2 cellular contexts compared by ENCODE assay signal in the genomic region with DNA sequence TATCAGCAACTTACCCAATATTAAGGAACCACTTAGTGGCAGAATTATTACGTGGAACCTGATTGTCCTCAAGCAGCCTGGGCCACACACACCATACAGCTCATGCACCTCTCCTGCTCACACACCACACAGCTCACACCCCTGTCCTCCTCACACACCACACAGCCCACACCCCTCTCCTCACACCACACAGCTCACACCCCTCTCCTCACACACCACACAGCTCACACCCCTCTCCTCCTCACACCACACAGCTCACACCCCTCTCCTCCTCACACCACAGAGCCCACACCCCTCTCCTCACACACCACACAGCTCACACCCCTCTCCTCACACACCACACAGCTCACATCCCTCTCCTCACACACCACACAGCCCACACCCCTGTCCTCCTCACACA.
TF ChIP-seq lines count a peak whose summit lies in the region.

No MANE protein-coding gene starts in this region.

TF ChIP-seq in IMR-90, 13 proteins besides CTCF, POLR2A, EP300 and RAD21:
- TF ChIP-seq NFE2L2 (IDR thresholded peaks at IDR 0.05; ENCODE audit: low read depth, low read length), result no peak
- no peak for TF ChIP-seq BHLHE40 (IDR thresholded peaks at IDR 0.05; ENCODE audit: low read depth, low read length)
- no peak for TF ChIP-seq MAFK (IDR thresholded peaks at IDR 0.05; ENCODE audit: low read depth, low read length)
- TF ChIP-seq CHD1 (IDR thresholded peaks at IDR 0.05; ENCODE audit: low read depth, low read length), result no peak
- TF ChIP-seq, protein P1, sequence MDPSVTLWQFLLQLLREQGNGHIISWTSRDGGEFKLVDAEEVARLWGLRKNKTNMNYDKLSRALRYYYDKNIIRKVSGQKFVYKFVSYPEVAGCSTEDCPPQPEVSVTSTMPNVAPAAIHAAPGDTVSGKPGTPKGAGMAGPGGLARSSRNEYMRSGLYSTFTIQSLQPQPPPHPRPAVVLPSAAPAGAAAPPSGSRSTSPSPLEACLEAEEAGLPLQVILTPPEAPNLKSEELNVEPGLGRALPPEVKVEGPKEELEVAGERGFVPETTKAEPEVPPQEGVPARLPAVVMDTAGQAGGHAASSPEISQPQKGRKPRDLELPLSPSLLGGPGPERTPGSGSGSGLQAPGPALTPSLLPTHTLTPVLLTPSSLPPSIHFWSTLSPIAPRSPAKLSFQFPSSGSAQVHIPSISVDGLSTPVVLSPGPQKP (IDR thresholded peaks at IDR 0.05; ENCODE audit: borderline replicate concordance, low read depth, low read length), result no peak
- TF ChIP-seq, protein P2, sequence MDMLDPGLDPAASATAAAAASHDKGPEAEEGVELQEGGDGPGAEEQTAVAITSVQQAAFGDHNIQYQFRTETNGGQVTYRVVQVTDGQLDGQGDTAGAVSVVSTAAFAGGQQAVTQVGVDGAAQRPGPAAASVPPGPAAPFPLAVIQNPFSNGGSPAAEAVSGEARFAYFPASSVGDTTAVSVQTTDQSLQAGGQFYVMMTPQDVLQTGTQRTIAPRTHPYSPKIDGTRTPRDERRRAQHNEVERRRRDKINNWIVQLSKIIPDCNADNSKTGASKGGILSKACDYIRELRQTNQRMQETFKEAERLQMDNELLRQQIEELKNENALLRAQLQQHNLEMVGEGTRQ (IDR thresholded peaks at IDR 0.05; ENCODE audit: low read depth, low read length), result no peak
- TF ChIP-seq RCOR1 (IDR thresholded peaks at IDR 0.05; ENCODE audit: insufficient replicate concordance, low read length), result no peak
- TF ChIP-seq MAZ (IDR thresholded peaks at IDR 0.05; ENCODE audit: borderline replicate concordance, low read depth, low read length), result no peak

TF ChIP-seq in H1, 55 proteins besides CTCF, POLR2A, EP300 and RAD21:
- TF ChIP-seq GTF2F1 (IDR thresholded peaks at IDR 0.05; ENCODE audit: borderline replicate concordance, low read depth, low read length), result no peak
- no peak for TF ChIP-seq BRCA1 (IDR thresholded peaks at IDR 0.05; ENCODE audit: low read depth, low read length)
- TF ChIP-seq CHD1 (IDR thresholded peaks at IDR 0.05; ENCODE audit: low read depth, low read length), result no peak
- TF ChIP-seq RXRA (IDR thresholded peaks at IDR 0.05; ENCODE audit: insufficient read depth, low read depth, low read length), result no peak
- TF ChIP-seq SUZ12 (IDR thresholded peaks at IDR 0.05; ENCODE audit: low read length), result no peak
- TF ChIP-seq CBX5 (IDR thresholded peaks at IDR 0.05; ENCODE audit: low read depth, low read length), result no peak
- no peak for TF ChIP-seq CHD2 (IDR thresholded peaks at IDR 0.05; ENCODE audit: low read length)
- TF ChIP-seq TBP (IDR thresholded peaks at IDR 0.05; ENCODE audit: low read depth, low read length), result no peak
- TF ChIP-seq MAFK (IDR thresholded peaks at IDR 0.05; ENCODE audit: low read depth, low read length), result no peak
- TF ChIP-seq POU5F1 (IDR thresholded peaks at IDR 0.05; ENCODE audit: low read depth, low read length), result no peak
- no peak for TF ChIP-seq KDM4A (IDR thresholded peaks at IDR 0.05; ENCODE audit: low read depth, low read length, severe bottlenecking)
- no peak for TF ChIP-seq RNF2 (IDR thresholded peaks at IDR 0.05; ENCODE audit: borderline replicate concordance, low read depth, low read length, missing control alignments, poor library complexity, severe bottlenecking)
- TF ChIP-seq, protein P3, sequence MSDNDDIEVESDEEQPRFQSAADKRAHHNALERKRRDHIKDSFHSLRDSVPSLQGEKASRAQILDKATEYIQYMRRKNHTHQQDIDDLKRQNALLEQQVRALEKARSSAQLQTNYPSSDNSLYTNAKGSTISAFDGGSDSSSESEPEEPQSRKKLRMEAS (IDR thresholded peaks at IDR 0.05), result no peak
- TF ChIP-seq NANOG (IDR thresholded peaks at IDR 0.05; ENCODE audit: insufficient read depth, low read depth, low read length, poor library complexity, severe bottlenecking), result no peak
- no peak for TF ChIP-seq EZH2 (IDR thresholded peaks at IDR 0.05; ENCODE audit: low read depth, low read length, severe bottlenecking)
- TF ChIP-seq TAF7 (optimal IDR thresholded peaks at IDR 0.05; ENCODE audit: borderline replicate concordance, low read depth, low read length), result no peak
TF ChIP-seq in H1: peak in this region for 0.
